ENCODE assay signal across 12 cellular contexts in the genomic region with DNA sequence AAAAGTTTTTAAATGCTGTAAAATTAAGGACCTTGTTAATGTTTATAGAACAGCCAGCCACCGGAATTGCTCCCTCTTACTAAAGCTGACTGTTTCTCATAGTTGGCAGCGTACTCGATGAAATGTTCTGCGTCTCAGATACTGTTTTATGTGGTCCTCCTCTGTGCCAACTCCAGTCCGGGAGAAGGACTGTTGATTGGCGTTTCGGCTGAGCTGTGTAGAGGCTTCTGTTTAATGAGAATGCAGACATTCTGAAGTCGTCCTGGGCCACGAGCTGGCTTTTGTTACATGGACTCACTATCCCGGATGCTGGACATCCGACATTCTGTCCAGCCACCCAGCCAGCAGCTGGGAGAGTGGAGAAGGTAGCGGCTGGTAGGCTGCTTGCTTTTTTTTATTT.
DNase-seq lines count a peak whose midpoint lies in the region; ATAC-seq and TF ChIP-seq lines count a peak whose summit lies in the region.
"Had no signal": no experiment of that assay in that cellular context is flagged by ENCODE, and none has a peak within 500 bp of the region (broad histone marks: within the 10 kb centered on the region; RNA-seq: fewer than 3 reads in every experiment).

No MANE protein-coding gene starts in this region.

- H3K36me3 ChIP-seq in IMR-90 (ENCODE audit: control insufficient read depth, insufficient read depth, low read length) (peaks cover 6% of the 10 kb centered on the region; the same call in 1 of the 2 replicates), testis (ENCODE audit: low read depth, missing control alignments) (no peaks in the 10 kb centered on the region), right lobe of liver (peaks cover 0 to 4% (median 0%) of the 10 kb centered on the region in 4 donors)

- H3K4me1 Mint-ChIP-seq in activated T-helper 2 cell treated with anti-CD3 and anti-CD28 coated beads, Interferon-gamma antibody, Interleukin-2, Interleukin-4, amounts not matched to agents 10 μg/mL and 5 μg/mL and 100 μg/mL, durations not matched to agents 14 hours and 24 hours and 36 hours (ENCODE audit: low read depth) = peaks cover 1% of the 10 kb centered on the region

- no peak overlapping the region for H2BK20ac ChIP-seq in IMR-90 (ENCODE audit: low read depth, low read length)

- H3K4me3 ChIP-seq in IMR-90 (ENCODE audit: insufficient read depth, low read depth, low read length) (no peak overlapping the region), epithelial cell of esophagus (ENCODE audit: low read length) (no peak overlapping the region), testis (no peak overlapping the region), right lobe of liver (no peak overlapping the region)

- 48% methylated on average over 4 of the region's 12 CpGs; no CpG with 5 or more reads in 1 of the 2 experiments for WGBS in IMR-90 (ENCODE audit: extremely low coverage in 2 of 2, insufficient read length in 1 of 2), 2 experiments
- WGBS in testis, 2 donors = 40 to 48% methylated on average over 12 of the region's 12 CpGs
- 80% methylated on average over 6 of the region's 12 CpGs for WGBS in right lobe of liver (ENCODE audit: insufficient coverage, low coverage, low lambda C conversion rate, missing lambda C conversion rate)

- no peak overlapping the region for H4K8ac ChIP-seq in IMR-90 (ENCODE audit: low read depth in 2 of 2, low read length in 2 of 2)

- no peak overlapping the region; the same call in 1 of the 2 replicates for H2AK5ac ChIP-seq in IMR-90 (ENCODE audit: low read depth, low read length)

- H2BK15ac ChIP-seq in IMR-90 (ENCODE audit: low read depth, low read length) = no peak overlapping the region

- H3K4ac ChIP-seq in IMR-90 (ENCODE audit: low read depth, low read length) = peak overlapping the region; percentile 48

- H3K27me3 ChIP-seq in IMR-90 (ENCODE audit: control insufficient read depth, insufficient read depth, low read length) (no peaks in the 10 kb centered on the region), testis (no peaks in the 10 kb centered on the region), right lobe of liver (no peaks in the 10 kb centered on the region)

- no peak overlapping the region for H2BK120ac ChIP-seq in IMR-90 (ENCODE audit: low read depth, low read length)

- H3K79me1 ChIP-seq in IMR-90 (ENCODE audit: low read depth in 1 of 2, low read length in 2 of 2) = peaks cover 29 to 77% of the 10 kb centered on the region in 2 experiments

- H4K91ac ChIP-seq in IMR-90 (ENCODE audit: insufficient read depth, low read depth, low read length) = no peak overlapping the region

- no TSS peak for BruUV-seq in IMR-90 (replicated peaks; lab: Mats Ljungman, UMichigan)

- H3K9me3 ChIP-seq in IMR-90 (ENCODE audit: control insufficient read depth, insufficient read depth, low read length) = no peaks in the 10 kb centered on the region
- H3K9me3 ChIP-seq in testis = no peaks in the 10 kb centered on the region
- H3K9me3 ChIP-seq in right lobe of liver = no peaks in the 10 kb centered on the region

- H2AFZ ChIP-seq in IMR-90 (replicated peaks; ENCODE audit: low read length, poor library complexity) = peak overlapping the region; percentile 49
- H2AFZ ChIP-seq: parathyroid adenoma had no signal

- ATAC-seq in IMR-90 (ENCODE audit: low read depth) (peak; percentile 78), right lobe of liver (no peak)

- H2BK5ac ChIP-seq in IMR-90 (ENCODE audit: low read depth, low read length, poor library complexity, severe bottlenecking) = peak overlapping the region; percentile 81

- peaks cover 15% of the 10 kb centered on the region for H4K20me1 ChIP-seq in IMR-90 (ENCODE audit: insufficient read depth, low read length)

- H3K36me3 Mint-ChIP-seq in activated T-helper 2 cell treated with anti-CD3 and anti-CD28 coated beads, Interferon-gamma antibody, Interleukin-2, Interleukin-4, amounts not matched to agents 10 μg/mL and 5 μg/mL and 100 μg/mL, durations not matched to agents 14 hours and 24 hours and 36 hours (ENCODE audit: low read depth) = peaks cover 3% of the 10 kb centered on the region

- dilution Hi-C loops in IMR-90 (cut with HindIII; ENCODE audit: low sequenced_read_pairs, unreplicated experiment) = no loop called here

- H3K4me1 ChIP-seq in IMR-90 (ENCODE audit: control insufficient read depth, insufficient read depth, low read length) (peaks cover 9% of the 10 kb centered on the region), testis (peaks cover 19% of the 10 kb centered on the region), right lobe of liver (no peaks in the 10 kb centered on the region)

- POLR2A ChIA-PET in IMR-90 (lab: Charles Lee; ENCODE audit: unreplicated experiment) = no interaction called here

- H3K14ac ChIP-seq in IMR-90 (replicated peaks; ENCODE audit: low read depth, low read length) = peak overlapping the region; percentile 39

- no peak overlapping the region for H3K27ac Mint-ChIP-seq in activated T-helper 2 cell treated with anti-CD3 and anti-CD28 coated beads, Interferon-gamma antibody, Interleukin-2, Interleukin-4, amounts not matched to agents 10 μg/mL and 5 μg/mL and 100 μg/mL, durations not matched to agents 14 hours and 24 hours and 36 hours

- peak overlapping the region; percentile 49; the same call in 1 of the 2 replicates for H3K23ac ChIP-seq in IMR-90 (ENCODE audit: low read depth, low read length)

- intact Hi-C loops in IMR-90 (cut with micrococcal nuclease) = no loop called here
- intact Hi-C loops in testis (cut with DNase I; ENCODE audit: low total_unique reads) = no loop called here
- intact Hi-C loops in activated T-helper 2 cell treated with anti-CD3 and anti-CD28 coated beads, Interferon-gamma antibody, Interleukin-2, Interleukin-4, amounts not matched to agents 10 μg/mL and 5 μg/mL and 100 μg/mL, durations not matched to agents 14 hours and 24 hours and 36 hours (cut with micrococcal nuclease) = no loop called here
- intact Hi-C loops in right lobe of liver (cut with DNase I) = no loop called here

- H3K4me2 ChIP-seq in IMR-90 (ENCODE audit: low read depth, low read length) = peak overlapping the region; percentile 2

- H3K9ac ChIP-seq in IMR-90 (ENCODE audit: low read depth, low read length) = 0 out of 2 replicates have a peak overlapping the region, but pooled peaks have one; percentile 1
- H3K9ac ChIP-seq: parathyroid adenoma had no signal

- DNase-seq in IMR-90 (peak; percentile 84), epithelial cell of esophagus (ENCODE audit: low read depth) (peak; percentile 13), medulla oblongata (ENCODE audit: extremely low spot score) (peak; percentile 86), testis (peak; percentile 57), NCI-H1105 (lab: John Stamatoyannopoulos, UW) (no peak), GM19240 (ENCODE audit: insufficient read length, low spot score) (no peak), right lobe of liver (no peak)
- DNase-seq in activated T-helper 2 cell treated with anti-CD3 and anti-CD28 coated beads, Interferon-gamma antibody, Interleukin-2, Interleukin-4, amounts not matched to agents 10 μg/mL and 5 μg/mL and 100 μg/mL, durations not matched to agents 14 hours and 24 hours and 36 hours (ENCODE audit: low spot score) = no peak
- DNase-seq: activated naive CD4-positive, alpha-beta T cell; glutamatergic neuron; MM.1S had no signal

- TF ChIP-seq RAD21 in IMR-90 (IDR thresholded peaks at IDR 0.05; ENCODE audit: low read length) = no peak

- in situ Hi-C loops in IMR-90 (cut with MboI; ENCODE audit: low sequenced_read_pairs) = no loop called here

- H3K9me3 Mint-ChIP-seq in activated T-helper 2 cell treated with anti-CD3 and anti-CD28 coated beads, Interferon-gamma antibody, Interleukin-2, Interleukin-4, amounts not matched to agents 10 μg/mL and 5 μg/mL and 100 μg/mL, durations not matched to agents 14 hours and 24 hours and 36 hours = no peaks in the 10 kb centered on the region

- H3K27ac ChIP-seq in IMR-90 (ENCODE audit: insufficient read depth, low read length) (0 out of 2 replicates have a peak overlapping the region, but pooled peaks have one; percentile 14), testis (peak overlapping the region in 1 of 2 donors; percentile 76), right lobe of liver (no peak overlapping the region)
- H3K27ac ChIP-seq: parathyroid adenoma had no signal

- H3K4me3 Mint-ChIP-seq in activated T-helper 2 cell treated with anti-CD3 and anti-CD28 coated beads, Interferon-gamma antibody, Interleukin-2, Interleukin-4, amounts not matched to agents 10 μg/mL and 5 μg/mL and 100 μg/mL, durations not matched to agents 14 hours and 24 hours and 36 hours (ENCODE audit: low read depth) = no peak overlapping the region

- no peak overlapping the region for H3K18ac ChIP-seq in IMR-90 (ENCODE audit: low read depth, low read length)

- H3K9me1 ChIP-seq in IMR-90 (ENCODE audit: insufficient read depth, low read length) = peaks cover 18% of the 10 kb centered on the region

- TF ChIP-seq CTCF in IMR-90 (conservative IDR thresholded peaks at IDR 0.05; ENCODE audit: low read depth, low read length) = no peak
- no peak for TF ChIP-seq CTCF in epithelial cell of esophagus (IDR thresholded peaks at IDR 0.05; ENCODE audit: insufficient read depth, low read depth, low read length, missing control alignments)
- no peak for TF ChIP-seq CTCF in testis (IDR thresholded peaks at IDR 0.05)
- TF ChIP-seq CTCF in right lobe of liver (IDR thresholded peaks at IDR 0.05) = no peak

- peak overlapping the region; percentile 70 for H2AK9ac ChIP-seq in IMR-90 (replicated peaks; ENCODE audit: low read depth, low read length, poor library complexity)

- TF ChIP-seq POLR2A in IMR-90 (IDR thresholded peaks at IDR 0.05; ENCODE audit: low read depth, low read length) = no peak
- no peak for TF ChIP-seq POLR2A in testis (IDR thresholded peaks at IDR 0.05)
- TF ChIP-seq POLR2A in right lobe of liver (IDR thresholded peaks at IDR 0.05) = no peak

- no peaks in the 10 kb centered on the region for H3K27me3 Mint-ChIP-seq in activated T-helper 2 cell treated with anti-CD3 and anti-CD28 coated beads, Interferon-gamma antibody, Interleukin-2, Interleukin-4, amounts not matched to agents 10 μg/mL and 5 μg/mL and 100 μg/mL, durations not matched to agents 14 hours and 24 hours and 36 hours (ENCODE audit: low read depth)

- H3K56ac ChIP-seq in IMR-90 (ENCODE audit: extremely low read depth, insufficient read depth, low read length) = no peak overlapping the region

- CTCF ChIA-PET in IMR-90 (lab: Yijun Ruan, JAX) = interaction anchor here (0.6 kb wide), 1 partner anchor 152 kb away, joined by 3 read pairs; no protein-coding TSS in a partner anchor

- H4K5ac ChIP-seq in IMR-90 (ENCODE audit: low read depth, low read length) = no peak overlapping the region

TF ChIP-seq in IMR-90, 13 proteins besides CTCF, POLR2A, EP300 and RAD21 (continues in another document):
- TF ChIP-seq NFE2L2 (IDR thresholded peaks at IDR 0.05; ENCODE audit: low read depth, low read length) = no peak
- TF ChIP-seq SMC3 (IDR thresholded peaks at IDR 0.05; ENCODE audit: low read depth, low read length) = no peak
- TF ChIP-seq, protein P1, sequence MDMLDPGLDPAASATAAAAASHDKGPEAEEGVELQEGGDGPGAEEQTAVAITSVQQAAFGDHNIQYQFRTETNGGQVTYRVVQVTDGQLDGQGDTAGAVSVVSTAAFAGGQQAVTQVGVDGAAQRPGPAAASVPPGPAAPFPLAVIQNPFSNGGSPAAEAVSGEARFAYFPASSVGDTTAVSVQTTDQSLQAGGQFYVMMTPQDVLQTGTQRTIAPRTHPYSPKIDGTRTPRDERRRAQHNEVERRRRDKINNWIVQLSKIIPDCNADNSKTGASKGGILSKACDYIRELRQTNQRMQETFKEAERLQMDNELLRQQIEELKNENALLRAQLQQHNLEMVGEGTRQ (IDR thresholded peaks at IDR 0.05; ENCODE audit: low read depth, low read length) = no peak

Comparison
In these comparisons a context has a peak if more than half of its experiments do, and no peak if none do; other contexts are left out.
1. DNase-seq: peak in IMR-90 (single experiment), epithelial cell of esophagus (single experiment), medulla oblongata (single experiment) and testis (single experiment); none in activated T-helper 2 cell treated with anti-CD3 and anti-CD28 coated beads, Interferon-gamma antibody, Interleukin-2, Interleukin-4, amounts not matched to agents 10 μg/mL and 5 μg/mL and 100 μg/mL, durations not matched to agents 14 hours and 24 hours and 36 hours (single experiment), NCI-H1105 (single experiment), GM19240 (single experiment) and right lobe of liver (0 of 3).